19 cellular contexts compared by ENCODE assay signal in the genomic region with DNA sequence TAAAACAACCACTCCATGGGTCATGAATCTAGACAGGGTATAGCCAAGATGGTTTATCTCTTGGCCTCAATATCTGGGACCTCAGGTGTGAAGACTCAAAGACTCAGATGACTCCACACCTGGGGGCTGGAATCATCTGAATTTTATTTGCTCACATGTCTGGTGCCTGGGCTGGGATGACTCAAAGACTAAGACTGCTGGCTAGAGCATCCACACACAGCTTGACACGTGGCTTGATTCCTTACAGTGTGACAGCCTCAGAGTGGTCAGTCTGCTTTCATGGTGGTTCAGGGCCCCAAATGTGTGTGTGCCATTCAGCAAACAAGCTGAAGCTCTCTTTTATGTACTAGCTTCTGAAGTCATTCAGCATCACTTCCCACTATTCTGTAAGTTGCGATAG.
"Had no signal": no experiment of that assay in that cellular context is flagged by ENCODE, and none has a peak within 500 bp of the region (broad histone marks: within the 10 kb centered on the region; RNA-seq: fewer than 3 reads in every experiment).

No MANE protein-coding gene starts in this region.

- ATAC-seq: esophagus mucosa, gastrocnemius medialis, left cardiac atrium, left ventricle myocardium superior, sciatic nerve had no signal

- H3K27ac ChIP-seq: coronary artery, gastrocnemius medialis, neutrophil, skin epidermis had no signal

- H3K9me3 ChIP-seq: gastrocnemius medialis, neutrophil had no signal

- H3K9me3 Mint-ChIP-seq: endodermal cell had no signal

- H3K27me3 Mint-ChIP-seq: naive B cell had no signal

- DNase-seq: effector CD4-positive, alpha-beta T cell; endodermal cell; gastrocnemius medialis; glutamatergic neuron; left cardiac atrium; left ventricle myocardium superior; mesendoderm; naive B cell; posterior cingulate gyrus; stimulated activated CD4-positive, alpha-beta T cell treated with anti-CD3 and anti-CD28 coated beads, Interleukin-2, amount 100 ng/mL, for 24 hours; stimulated activated CD4-positive, alpha-beta T cell treated with anti-CD3 and anti-CD28 coated beads, Interleukin-4, amount 100 ng/mL, for 4 hours; stimulated activated naive CD4-positive, alpha-beta T cell treated with Interleukin-2 at 50 U/mL for 16 hours; trophoblast cell had no signal

- H3K36me3 ChIP-seq: gastrocnemius medialis, neutrophil had no signal

- H3K27me3 ChIP-seq: gastrocnemius medialis, neutrophil had no signal

- H3K27ac Mint-ChIP-seq: endodermal cell had no signal

- H3K4me3 ChIP-seq: coronary artery, gastrocnemius medialis, lung, skin epidermis had no signal

- H3K4me3 Mint-ChIP-seq: endodermal cell had no signal
